Comparison of ENCODE assay signal across 22 cellular contexts in the genomic region with DNA sequence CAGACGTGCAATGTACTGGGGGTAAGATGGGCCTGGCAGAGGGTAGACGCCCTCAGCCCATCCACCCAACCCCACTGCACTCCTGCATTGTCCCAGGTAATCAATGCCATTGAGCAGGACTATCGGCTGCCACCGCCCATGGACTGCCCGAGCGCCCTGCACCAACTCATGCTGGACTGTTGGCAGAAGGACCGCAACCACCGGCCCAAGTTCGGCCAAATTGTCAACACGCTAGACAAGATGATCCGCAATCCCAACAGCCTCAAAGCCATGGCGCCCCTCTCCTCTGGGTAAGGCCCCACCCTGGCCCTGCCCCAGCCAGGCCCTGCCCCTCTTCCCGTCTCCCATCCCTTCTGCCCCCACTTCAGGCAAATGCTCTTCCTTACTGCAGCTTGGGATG.
"Had no signal": no experiment of that assay in that cellular context is flagged by ENCODE, and none has a peak within 500 bp of the region (broad histone marks: within the 10 kb centered on the region; RNA-seq: fewer than 3 reads in every experiment).

No MANE protein-coding gene starts in this region.

- H3K4me3 Mint-ChIP-seq: dendritic cell treated with granulocyte-macrophage colony-stimulating factor and Interleukin-4, amounts not matched to agents 40 ng/mL and 50 ng/mL, for 4 days; effector memory CD8-positive, alpha-beta T cell; endodermal cell had no signal

- H3K9me3 Mint-ChIP-seq: dendritic cell treated with granulocyte-macrophage colony-stimulating factor and Interleukin-4, amounts not matched to agents 40 ng/mL and 50 ng/mL, for 4 days; effector memory CD8-positive, alpha-beta T cell; endodermal cell had no signal

- ATAC-seq: effector memory CD8-positive, alpha-beta T cell; esophagus mucosa; foreskin keratinocyte; gastrocnemius medialis; gastroesophageal sphincter; heart left ventricle; heart right ventricle had no signal

- DNase-seq: colonic mucosa; cortex of kidney; dermis blood vessel endothelial cell; dorsolateral prefrontal cortex; effector CD4-positive, alpha-beta T cell; effector CD8-positive, alpha-beta T cell; effector memory CD4-positive, alpha-beta T cell; effector memory CD8-positive, alpha-beta T cell; endodermal cell; erythroblast; esophagus squamous epithelium; foreskin fibroblast; foreskin keratinocyte; foreskin melanocyte; gastrocnemius medialis; glutamatergic neuron; head of caudate nucleus; heart left ventricle; heart right ventricle had no signal

- H3K27ac Mint-ChIP-seq: dendritic cell treated with granulocyte-macrophage colony-stimulating factor and Interleukin-4, amounts not matched to agents 40 ng/mL and 50 ng/mL, for 4 days; effector memory CD8-positive, alpha-beta T cell; endodermal cell had no signal
